8 cellular contexts compared by ENCODE assay signal in the genomic region with DNA sequence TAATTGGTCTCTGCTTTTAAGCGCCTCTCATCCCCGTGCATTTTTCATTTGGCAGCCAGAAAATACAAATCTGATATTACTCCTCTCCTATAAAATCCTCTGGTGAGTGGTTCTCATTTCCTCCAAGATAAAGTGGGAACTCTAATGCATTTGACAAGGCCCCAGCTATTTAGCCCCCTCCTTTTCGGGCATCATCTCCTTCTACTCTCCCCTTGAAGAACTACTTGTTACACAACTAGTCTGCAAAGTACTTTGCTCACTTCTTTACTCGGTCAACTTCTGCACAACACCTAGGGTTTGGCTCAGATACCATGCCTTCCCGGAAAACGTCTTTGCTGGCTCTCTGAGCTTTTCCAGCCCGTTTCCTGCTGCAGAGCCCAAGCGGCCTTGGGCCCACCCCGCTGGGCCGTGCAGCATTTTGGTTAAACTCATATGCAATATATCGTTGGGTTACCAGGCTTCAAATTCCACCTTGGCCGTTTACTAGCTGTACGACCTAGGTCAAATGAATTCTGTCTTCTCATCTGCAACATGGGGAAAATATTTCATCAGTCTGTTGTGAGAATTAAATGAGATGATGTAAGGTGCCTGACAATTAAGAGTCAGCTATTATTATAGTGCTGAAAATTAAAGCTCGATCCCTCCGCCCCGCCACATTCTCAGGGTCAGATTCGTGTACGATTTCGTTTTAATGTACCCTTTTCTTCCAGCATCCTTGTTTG. TPM values are rescaled to one million over a fixed set of nuclear protein-coding genes. Genes with fewer than 3 reads are reported as not detected.
A peak's percentile ranks its signal among the peaks of the same experiment; 100 is the strongest.
DNase-seq lines count a peak whose midpoint lies in the region; ATAC-seq, FAIRE-seq and TF ChIP-seq lines count a peak whose summit lies in the region.

No MANE protein-coding gene starts in this region.

- peaks cover 14% of the 10 kb centered on the region for H3K36me3 Mint-ChIP-seq in activated CD4-positive, alpha-beta memory T cell treated with anti-CD3 and anti-CD28 coated beads for 36 hours
- peaks cover 2 to 10% of the 10 kb centered on the region in 2 donors for H3K36me3 Mint-ChIP-seq in stimulated activated naive B cell treated with anti-CD40 and anti-IgM and Interleukin-4, amounts not matched to agents 10 μg/mL and 1 μg/mL and 100 μg/mL, for 72 hours

- POLR2A ChIA-PET in activated CD4-positive, alpha-beta memory T cell treated with anti-CD3 and anti-CD28 coated beads for 36 hours (lab: Charles Lee): interaction anchor here (0.6 to 3.5 kb wide), 21 partner anchors 9 to 738 kb away, joined by 3 to 30 read pairs (median 4); a partner anchor contains a TSS

- DNase-seq in NOMO-1 treated with DMSO at 0.1 percent for 48 hours (lab: John Stamatoyannopoulos, UW; ENCODE audit: unreplicated experiment): peak; percentile 68
- DNase-seq in NOMO-1 treated with dmso at 0.1 percent for 144 hours (lab: John Stamatoyannopoulos, UW; ENCODE audit: unreplicated experiment): no peak
- no peak for DNase-seq in activated CD4-positive, alpha-beta memory T cell treated with anti-CD3 and anti-CD28 coated beads for 36 hours
- no peak for DNase-seq in hepatocyte (ENCODE audit: low spot score)
- DNase-seq in stimulated activated naive B cell treated with anti-CD40 and anti-IgM and Interleukin-4, amounts not matched to agents 10 μg/mL and 1 μg/mL and 100 μg/mL, for 72 hours: no peak
- no peak for DNase-seq in OCI-M2 (lab: John Stamatoyannopoulos, UW; ENCODE audit: unreplicated experiment)
- no peak for DNase-seq in D721Med (ENCODE audit: insufficient read length, low spot score)
- DNase-seq in NK-92 (lab: John Stamatoyannopoulos, UW; ENCODE audit: unreplicated experiment): no peak

- H3K4me1 Mint-ChIP-seq in activated CD4-positive, alpha-beta memory T cell treated with anti-CD3 and anti-CD28 coated beads for 36 hours (ENCODE audit: low read depth): peaks cover 41% of the 10 kb centered on the region
- peaks cover 20 to 33% of the 10 kb centered on the region in 2 donors for H3K4me1 Mint-ChIP-seq in stimulated activated naive B cell treated with anti-CD40 and anti-IgM and Interleukin-4, amounts not matched to agents 10 μg/mL and 1 μg/mL and 100 μg/mL, for 72 hours

- H3K9me2 ChIP-seq in hepatocyte (replicated peaks; ENCODE audit: insufficient read depth): no peaks in the 10 kb centered on the region

- H2AFZ ChIP-seq in hepatocyte: peak overlapping the region; percentile 17

- H3K4me3 ChIP-seq in hepatocyte: peak overlapping the region; percentile 2

- 32% methylated on average over 19 of the region's 19 CpGs for WGBS in hepatocyte (ENCODE audit: low lambda C conversion rate, missing lambda C conversion rate)

- no peaks in the 10 kb centered on the region for H3K9me3 Mint-ChIP-seq in activated CD4-positive, alpha-beta memory T cell treated with anti-CD3 and anti-CD28 coated beads for 36 hours
- no peaks in the 10 kb centered on the region for H3K9me3 Mint-ChIP-seq in stimulated activated naive B cell treated with anti-CD40 and anti-IgM and Interleukin-4, amounts not matched to agents 10 μg/mL and 1 μg/mL and 100 μg/mL, for 72 hours

- H3K27me3 Mint-ChIP-seq in activated CD4-positive, alpha-beta memory T cell treated with anti-CD3 and anti-CD28 coated beads for 36 hours: no peaks in the 10 kb centered on the region
- no peaks in the 10 kb centered on the region for H3K27me3 Mint-ChIP-seq in stimulated activated naive B cell treated with anti-CD40 and anti-IgM and Interleukin-4, amounts not matched to agents 10 μg/mL and 1 μg/mL and 100 μg/mL, for 72 hours

- peak overlapping the region; percentile 99 for H3K27ac Mint-ChIP-seq in activated CD4-positive, alpha-beta memory T cell treated with anti-CD3 and anti-CD28 coated beads for 36 hours
- H3K27ac Mint-ChIP-seq in stimulated activated naive B cell treated with anti-CD40 and anti-IgM and Interleukin-4, amounts not matched to agents 10 μg/mL and 1 μg/mL and 100 μg/mL, for 72 hours: peak overlapping the region; percentile 99

- H3K27me3 ChIP-seq in hepatocyte: no peaks in the 10 kb centered on the region

- no peak for FAIRE-seq in D721Med (lab: Jason Lieb, UNC)

- no peak for TF ChIP-seq CTCF in hepatocyte (IDR thresholded peaks at IDR 0.05; ENCODE audit: poor library complexity)
- no peak for TF ChIP-seq CTCF in D721Med (IDR thresholded peaks at IDR 0.05; ENCODE audit: insufficient read depth, missing control alignments)

- no peak for ATAC-seq in stimulated activated naive B cell treated with anti-CD40 and anti-IgM and Interleukin-4, amounts not matched to agents 10 μg/mL and 1 μg/mL and 100 μg/mL, for 72 hours (replicated peaks)

- peaks cover 33% of the 10 kb centered on the region for H4K20me1 ChIP-seq in hepatocyte (ENCODE audit: insufficient read depth, poor library complexity, severe bottlenecking)

- peak overlapping the region; percentile 73 for H3K4me2 ChIP-seq in hepatocyte

- CTCF ChIA-PET in activated CD4-positive, alpha-beta memory T cell treated with anti-CD3 and anti-CD28 coated beads for 36 hours (lab: Charles Lee): interaction anchor here (0.7 to 9.8 kb wide), 23 partner anchors 8 to 674 kb away, joined by 3 to 336 read pairs (median 4); a partner anchor contains a TSS

- intact Hi-C loops in activated CD4-positive, alpha-beta memory T cell treated with anti-CD3 and anti-CD28 coated beads for 36 hours (cut with micrococcal nuclease): loop anchor here (2.0 to 10.0 kb wide), 5 partner anchors 64 to 746 kb away; a partner anchor contains a TSS

- peaks cover 14% of the 10 kb centered on the region for H3K4me1 ChIP-seq in hepatocyte (ENCODE audit: insufficient read depth)

- H3K9me3 ChIP-seq in hepatocyte (ENCODE audit: low read depth): no peaks in the 10 kb centered on the region

- H3K36me3 ChIP-seq in hepatocyte (replicated peaks; ENCODE audit: insufficient read depth, low read depth): no peaks in the 10 kb centered on the region

- peaks cover 37% of the 10 kb centered on the region for H3K79me2 ChIP-seq in hepatocyte

- peak overlapping the region; percentile 93 for H3K27ac ChIP-seq in hepatocyte

- peak overlapping the region; percentile 81 for H3K4me3 Mint-ChIP-seq in activated CD4-positive, alpha-beta memory T cell treated with anti-CD3 and anti-CD28 coated beads for 36 hours
- H3K4me3 Mint-ChIP-seq in stimulated activated naive B cell treated with anti-CD40 and anti-IgM and Interleukin-4, amounts not matched to agents 10 μg/mL and 1 μg/mL and 100 μg/mL, for 72 hours: peak overlapping the region; percentile 89 to 98

RNA-seq across cellular contexts. Expression of a gene that starts 0.9 kb away (rescaled TPM):
- total RNA-seq in activated CD4-positive, alpha-beta memory T cell treated with anti-CD3 and anti-CD28 coated beads for 36 hours: 100 to 1,000 TPM; 269 to 271 TPM
- 36.1 and 48.2 TPM in 2 replicates for total RNA-seq in hepatocyte
- 14.8 and 15.7 TPM in 2 replicates for polyA plus RNA-seq in hepatocyte

RNA-seq across cellular contexts. Expression of a gene that starts 13.0 kb away (rescaled TPM):
- not detected for total RNA-seq in activated CD4-positive, alpha-beta memory T cell treated with anti-CD3 and anti-CD28 coated beads for 36 hours
- total RNA-seq in hepatocyte: 11.2 and 18.0 TPM in 2 replicates
- polyA plus RNA-seq in hepatocyte: 10.8 and 12.0 TPM in 2 replicates

RNA-seq across cellular contexts. Expression of a gene that starts 47.7 kb away (rescaled TPM):
- total RNA-seq in activated CD4-positive, alpha-beta memory T cell treated with anti-CD3 and anti-CD28 coated beads for 36 hours: not detected
- total RNA-seq in hepatocyte: not detected in 2 replicates
- polyA plus RNA-seq in hepatocyte: not detected in 2 replicates

RNA-seq across cellular contexts. Expression of a gene that starts 55.4 kb away (rescaled TPM):
- not detected for total RNA-seq in activated CD4-positive, alpha-beta memory T cell treated with anti-CD3 and anti-CD28 coated beads for 36 hours
- total RNA-seq in hepatocyte: not detected in 2 replicates
- not detected in 2 replicates for polyA plus RNA-seq in hepatocyte

Comparison
In these comparisons a context has a peak if more than half of its experiments do, and no peak if none do; other contexts are left out.
1. RNA of a gene that starts 13.0 kb away (total RNA-seq): 11.2 to 18.0 TPM in hepatocyte; not detected in activated CD4-positive, alpha-beta memory T cell treated with anti-CD3 and anti-CD28 coated beads for 36 hours; every median in the first group is over 10 times any median in the second.